Comparison of ENCODE assay signal across 25 cellular contexts in the genomic region with DNA sequence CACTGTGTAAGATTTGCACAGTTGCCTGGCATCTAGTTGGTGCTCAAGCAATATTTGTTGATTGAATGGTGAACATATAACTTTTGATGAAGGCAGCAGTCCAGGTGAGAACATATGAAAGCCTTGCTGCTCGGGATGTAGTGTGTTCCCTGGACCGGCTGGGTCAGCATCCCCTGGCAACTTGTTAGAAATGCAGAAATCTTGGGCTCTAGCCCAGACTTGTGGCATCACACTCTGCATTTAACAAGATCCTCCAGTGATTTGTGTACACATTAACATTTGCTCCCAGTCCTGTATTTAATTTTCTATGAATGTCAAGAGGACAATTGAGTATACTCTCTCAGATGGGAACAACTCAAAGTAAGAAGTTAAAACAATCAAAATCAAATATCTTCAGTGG.
DNase-seq lines count a peak whose midpoint lies in the region; ATAC-seq and TF ChIP-seq lines count a peak whose summit lies in the region.
"Had no signal": no experiment of that assay in that cellular context is flagged by ENCODE, and none has a peak within 500 bp of the region (broad histone marks: within the 10 kb centered on the region; RNA-seq: fewer than 3 reads in every experiment).

No MANE protein-coding gene starts in this region.

- intact Hi-C loops in psoas muscle (cut with DNase I) = no loop called here

- H4K91ac ChIP-seq in trophoblast cell (ENCODE audit: low read depth, low read length) = no peak overlapping the region

- H3K18ac ChIP-seq in trophoblast cell (ENCODE audit: low read length) = no peak overlapping the region

- no peak overlapping the region for H2BK120ac ChIP-seq in trophoblast cell (ENCODE audit: insufficient read depth, low read length, poor library complexity)

- H3K79me2 ChIP-seq in trophoblast cell (ENCODE audit: control insufficient read depth, insufficient read depth, low read length, poor library complexity) = no peaks in the 10 kb centered on the region

- H4K12ac ChIP-seq in trophoblast cell (ENCODE audit: low read depth, low read length) = no peak overlapping the region

- no peak overlapping the region for H2BK5ac ChIP-seq in trophoblast cell (ENCODE audit: low read depth, low read length, poor library complexity)

- no peak for TF ChIP-seq CTCF in LNCaP clone FGC (IDR thresholded peaks at IDR 0.05; ENCODE audit: control insufficient read depth, extremely low read depth, insufficient read depth)
- TF ChIP-seq CTCF in psoas muscle (IDR thresholded peaks at IDR 0.05) = no peak

- H3K9ac ChIP-seq in trophoblast cell (ENCODE audit: low read length) = no peak overlapping the region

- H3K4ac ChIP-seq in trophoblast cell (ENCODE audit: low read depth, low read length) = no peak overlapping the region

- H3K9me3 ChIP-seq in psoas muscle (no peaks in the 10 kb centered on the region), trophoblast cell (ENCODE audit: insufficient read depth, low read depth, low read length) (peaks cover 2% of the 10 kb centered on the region)
- H3K9me3 ChIP-seq: suprapubic skin had no signal

- H2BK12ac ChIP-seq in trophoblast cell (ENCODE audit: low read length) = no peak overlapping the region

- H3K27me3 ChIP-seq in psoas muscle (ENCODE audit: insufficient read depth in 3 of 3, low read length in 2 of 3) (no peaks in the 10 kb centered on the region), trophoblast cell (ENCODE audit: insufficient read depth, low read length) (no peaks in the 10 kb centered on the region)
- H3K27me3 ChIP-seq: suprapubic skin had no signal

- H3K4me2 ChIP-seq in trophoblast cell (ENCODE audit: low read length) = no peak overlapping the region

- H3K4me3 ChIP-seq in LNCaP clone FGC (ENCODE audit: low read depth, low read length) (no peak overlapping the region), psoas muscle (no peak overlapping the region), trophoblast cell (ENCODE audit: low read depth, low read length) (no peak overlapping the region)
- H3K4me3 ChIP-seq: suprapubic skin had no signal

- no peak overlapping the region for H4K8ac ChIP-seq in trophoblast cell (ENCODE audit: low read depth, low read length)

- no peak overlapping the region for H3K14ac ChIP-seq in trophoblast cell (ENCODE audit: low read length)

- DNase-seq in LNCaP clone FGC (ENCODE audit: low read depth) (peak; percentile 97), anterior cingulate cortex (lab: John Stamatoyannopoulos, UW) (peak in 32 of 58 donors; percentile 3 to 60 (median 28)), hippocampal formation (lab: John Stamatoyannopoulos, UW) (peak; percentile 45 to 64), psoas muscle (no peak), NCI-H446 treated with DMSO at 0.1 percent for 48 hours (lab: John Stamatoyannopoulos, UW) (no peak), trophoblast cell (no peak)
- DNase-seq in stimulated activated naive CD4-positive, alpha-beta T cell (lab: John Stamatoyannopoulos, UW) = no peak
- DNase-seq: activated B cell treated with CpG ODN at 0.5 μM for 24 hours; activated CD4-positive, alpha-beta T cell treated with anti-CD3 and anti-CD28 coated beads, Interleukin-2, amount 50 U/mL, for 48 hours; activated effector memory CD4-positive, alpha-beta T cell treated with Interleukin-2 at 50 U/mL for 16 hours; activated naive CD8-positive, alpha-beta T cell treated with anti-CD3 and anti-CD28 coated beads, Interleukin-2, amount 10 ng/mL, durations not matched to agents 7 days and 5 days; CD4-positive, alpha-beta T cell; cortex of kidney; foreskin keratinocyte; GF-D8; KG1; kidney glomerular epithelial cell; naive thymus-derived CD8-positive, alpha-beta T cell; NCI-H187; NCI-H2227 treated with DMSO at 0.1 percent for 48 hours; NCI-H774; T1000 had no signal

- H2AFZ ChIP-seq in trophoblast cell (ENCODE audit: insufficient read depth, low read length, poor library complexity) = no peak overlapping the region

- H2AK5ac ChIP-seq in trophoblast cell (ENCODE audit: low read length) = no peak overlapping the region

- 34 to 36% (median 34%) methylated on average over 2 of the region's 2 CpGs for WGBS in psoas muscle, 3 donors
- no CpG with 5 or more reads among the region's 2 CpGs for WGBS in trophoblast cell (ENCODE audit: extremely low coverage, insufficient coverage, insufficient read length)

- no peaks in the 10 kb centered on the region for H3K79me1 ChIP-seq in trophoblast cell (ENCODE audit: low read length)

- no peaks in the 10 kb centered on the region for H3K4me1 ChIP-seq in psoas muscle
- H3K4me1 ChIP-seq in trophoblast cell (ENCODE audit: control insufficient read depth in 1 of 2, insufficient read depth in 2 of 2, low read length in 2 of 2) = no peaks in the 10 kb centered on the region
- H3K4me1 ChIP-seq: foreskin keratinocyte had no signal

- no peak overlapping the region for H3K23ac ChIP-seq in trophoblast cell (ENCODE audit: low read length)

- H3K27ac ChIP-seq in psoas muscle (no peak overlapping the region), trophoblast cell (ENCODE audit: low read depth, low read length) (no peak overlapping the region)
- H3K27ac ChIP-seq: foreskin keratinocyte, suprapubic skin had no signal

- ATAC-seq in psoas muscle (peak in 3 of 4 donors; percentile 64 to 74 (median 72)), GM21367 (IDR thresholded peaks at IDR 0.05; ENCODE audit: unreplicated experiment) (no peak)
- ATAC-seq: foreskin keratinocyte; HCT116; naive thymus-derived CD8-positive, alpha-beta T cell had no signal

- H3K36me3 ChIP-seq in psoas muscle (ENCODE audit: insufficient read depth in 1 of 2, low read depth in 1 of 2) (no peaks in the 10 kb centered on the region), trophoblast cell (ENCODE audit: control insufficient read depth in 1 of 2, insufficient read depth in 2 of 2, low read length in 2 of 2) (no peaks in the 10 kb centered on the region)
- H3K36me3 ChIP-seq: suprapubic skin had no signal

Comparison
In these comparisons a context has a peak if more than half of its experiments do, and no peak if none do; other contexts are left out.
1. DNase-seq: peak in LNCaP clone FGC (single experiment), anterior cingulate cortex (32 of 58) and hippocampal formation (2 of 2); none in psoas muscle (0 of 2), NCI-H446 treated with DMSO at 0.1 percent for 48 hours (single experiment), trophoblast cell (0 of 2) and stimulated activated naive CD4-positive, alpha-beta T cell (0 of 6).